36 cellular contexts compared by ENCODE assay signal in genomic region chr18:69649678-69650077, GRCh38.
"Had no signal": no experiment of that assay in that cellular context is flagged by ENCODE, and none has a peak within 500 bp of the region (broad histone marks: within the 10 kb centered on the region; RNA-seq: fewer than 3 reads in every experiment).

No MANE protein-coding gene starts in this region.

- H3K36me3 ChIP-seq: MG63 had no signal

- H3K9me3 ChIP-seq: MG63 had no signal

- H3K27me3 ChIP-seq: MG63 had no signal

- DNase-seq: Karpas-422, Kasumi-1, MG63, MM.1S, MV-4-11, NCI-H1048, NCI-H1092, NCI-H1092 treated with DMSO at 0.1 percent for 48 hours, NCI-H1105, NCI-H1105 treated with DMSO at 0.1 percent for 48 hours, NCI-H1417, NCI-H1417 treated with DMSO at 0.1 percent for 48 hours, NCI-H1436, NCI-H1436 treated with DMSO at 0.1 percent for 48 hours, NCI-H146, NCI-H1694, NCI-H1694 treated with DMSO at 0.1 percent for 48 hours, NCI-H187, NCI-H187 treated with DMSO at 0.1 percent for 48 hours, NCI-H1930, NCI-H2029, NCI-H2029 treated with DMSO at 0.1 percent for 48 hours, NCI-H2081, NCI-H2081 treated with DMSO at 0.1 percent for 48 hours, NCI-H2107, NCI-H2171, NCI-H2171 treated with DMSO at 0.1 percent for 48 hours, NCI-H2227 treated with DMSO at 0.1 percent for 48 hours, NCI-H226, NCI-H345, NCI-H446, NCI-H446 treated with DMSO at 0.1 percent for 48 hours, NCI-H510A, NCI-H510A treated with DMSO at 0.1 percent for 48 hours, NCI-H524, NCI-H524 treated with DMSO at 0.1 percent for 48 hours had no signal

- H3K4me3 ChIP-seq: MG63 had no signal
